Comparison of ENCODE assay signal across 1 cellular context in the genomic region with DNA sequence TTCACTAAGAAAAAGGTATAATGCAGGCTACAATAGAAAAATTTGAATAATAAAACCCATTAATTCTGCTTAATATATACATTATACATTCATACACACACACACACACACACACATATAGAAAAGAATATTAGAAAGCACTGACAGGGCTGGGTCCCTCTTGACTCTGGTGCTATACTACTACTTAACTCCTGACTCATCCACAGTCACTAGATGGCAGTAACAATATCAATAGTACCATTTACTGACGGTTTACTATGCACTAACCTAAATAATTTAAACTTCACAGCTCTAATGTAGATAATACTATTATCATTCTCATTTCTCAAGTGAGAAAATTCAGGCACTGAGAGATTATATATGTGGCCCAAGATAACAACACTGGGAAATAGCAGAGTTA.
TF ChIP-seq lines count a peak whose summit lies in the region.

No MANE protein-coding gene starts in this region.

TF ChIP-seq in GM12878, 131 proteins besides CTCF, POLR2A, EP300 and RAD21 (continued from another document):
- TF ChIP-seq, protein P1, sequence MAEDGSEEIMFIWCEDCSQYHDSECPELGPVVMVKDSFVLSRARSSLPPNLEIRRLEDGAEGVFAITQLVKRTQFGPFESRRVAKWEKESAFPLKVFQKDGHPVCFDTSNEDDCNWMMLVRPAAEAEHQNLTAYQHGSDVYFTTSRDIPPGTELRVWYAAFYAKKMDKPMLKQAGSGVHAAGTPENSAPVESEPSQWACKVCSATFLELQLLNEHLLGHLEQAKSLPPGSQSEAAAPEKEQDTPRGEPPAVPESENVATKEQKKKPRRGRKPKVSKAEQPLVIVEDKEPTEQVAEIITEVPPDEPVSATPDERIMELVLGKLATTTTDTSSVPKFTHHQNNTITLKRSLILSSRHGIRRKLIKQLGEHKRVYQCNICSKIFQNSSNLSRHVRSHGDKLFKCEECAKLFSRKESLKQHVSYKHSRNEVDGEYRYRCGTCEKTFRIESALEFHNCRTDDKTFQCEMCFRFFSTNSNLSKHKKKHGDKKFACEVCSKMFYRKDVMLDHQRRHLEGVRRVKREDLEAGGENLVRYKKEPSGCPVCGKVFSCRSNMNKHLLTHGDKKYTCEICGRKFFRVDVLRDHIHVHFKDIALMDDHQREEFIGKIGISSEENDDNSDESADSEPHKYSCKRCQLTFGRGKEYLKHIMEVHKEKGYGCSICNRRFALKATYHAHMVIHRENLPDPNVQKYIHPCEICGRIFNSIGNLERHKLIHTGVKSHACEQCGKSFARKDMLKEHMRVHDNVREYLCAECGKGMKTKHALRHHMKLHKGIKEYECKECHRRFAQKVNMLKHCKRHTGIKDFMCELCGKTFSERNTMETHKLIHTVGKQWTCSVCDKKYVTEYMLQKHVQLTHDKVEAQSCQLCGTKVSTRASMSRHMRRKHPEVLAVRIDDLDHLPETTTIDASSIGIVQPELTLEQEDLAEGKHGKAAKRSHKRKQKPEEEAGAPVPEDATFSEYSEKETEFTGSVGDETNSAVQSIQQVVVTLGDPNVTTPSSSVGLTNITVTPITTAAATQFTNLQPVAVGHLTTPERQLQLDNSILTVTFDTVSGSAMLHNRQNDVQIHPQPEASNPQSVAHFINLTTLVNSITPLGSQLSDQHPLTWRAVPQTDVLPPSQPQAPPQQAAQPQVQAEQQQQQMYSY (CRISPR knock-in tag; IDR thresholded peaks at IDR 0.05): no peak
- TF ChIP-seq STAT3 (IDR thresholded peaks at IDR 0.05; ENCODE audit: low read depth, low read length) (no peak), SUPT20H (IDR thresholded peaks at IDR 0.05; ENCODE audit: borderline replicate concordance, control insufficient read depth, low read depth, low read length) (no peak), E4F1 (IDR thresholded peaks at IDR 0.05; ENCODE audit: borderline replicate concordance, partially characterized antibody) (no peak), ZZZ3 (IDR thresholded peaks at IDR 0.05; ENCODE audit: control insufficient read depth, insufficient read length, low read depth) (no peak), SPI1 (IDR thresholded peaks at IDR 0.05; ENCODE audit: borderline replicate concordance, insufficient read depth, low read depth, low read length) (no peak), SIN3A (IDR thresholded peaks at IDR 0.05; ENCODE audit: low read depth, low read length) (no peak), ZBTB40 (IDR thresholded peaks at IDR 0.05; ENCODE audit: borderline replicate concordance) (no peak), MLLT1 (IDR thresholded peaks at IDR 0.05) (no peak), RELB (IDR thresholded peaks at IDR 0.05; ENCODE audit: low read depth) (no peak)
